Comparison of ENCODE assay signal across 11 cellular contexts in genomic region chr9:106421772-106422171, GRCh38.
DNase-seq lines count a peak whose midpoint lies in the region; ATAC-seq and TF ChIP-seq lines count a peak whose summit lies in the region.
"Had no signal": no experiment of that assay in that cellular context is flagged by ENCODE, and none has a peak within 500 bp of the region (broad histone marks: within the 10 kb centered on the region; RNA-seq: fewer than 3 reads in every experiment).

No MANE protein-coding gene starts in this region.

- H3K27ac ChIP-seq in SJCRH30 (no peak overlapping the region), hepatocyte (no peak overlapping the region)
- H3K27ac ChIP-seq: BLaER1 treated with 17β-estradiol and CSF1 and Interleukin-3, amounts not matched to agents 10 nM and 100 nM had no signal

- H3K4me3 Mint-ChIP-seq in activated naive CD8-positive, alpha-beta T cell treated with anti-CD3 and anti-CD28 coated beads for 36 hours: no peak overlapping the region
- H3K4me3 Mint-ChIP-seq: activated T-helper 17 cell treated with anti-CD3 and anti-CD28 coated beads, Interleukin-2, amount 50 U/mL, for 72 hours had no signal

- peak; percentile 5 for DNase-seq in GM13977 (ENCODE audit: low spot score)
- peak; percentile 3 for DNase-seq in activated naive CD8-positive, alpha-beta T cell treated with anti-CD3 and anti-CD28 coated beads for 36 hours
- DNase-seq in SJCRH30: no peak
- no peak for DNase-seq in SIG-M5 (lab: John Stamatoyannopoulos, UW)
- DNase-seq in stimulated activated CD4-positive, alpha-beta T cell treated with anti-CD3 and anti-CD28 coated beads, Interleukin-4, amount 100 ng/mL, for 1 hour: no peak
- DNase-seq in hepatocyte (ENCODE audit: low spot score): no peak
- DNase-seq: NCI-H1092 treated with DMSO at 0.1 percent for 48 hours had no signal

- H3K36me3 ChIP-seq in SJCRH30: no peaks in the 10 kb centered on the region
- no peaks in the 10 kb centered on the region for H3K36me3 ChIP-seq in hepatocyte (replicated peaks; ENCODE audit: insufficient read depth, low read depth)
- H3K36me3 ChIP-seq: BLaER1 treated with 17β-estradiol and CSF1 and Interleukin-3, amounts not matched to agents 10 nM and 100 nM had no signal

- TF ChIP-seq CTCF in GM13977 (IDR thresholded peaks at IDR 0.05; ENCODE audit: extremely low read depth, insufficient read depth, missing control alignments) (no peak), hepatocyte (IDR thresholded peaks at IDR 0.05; ENCODE audit: poor library complexity) (no peak)

- whole genome bisulfite sequencing in hepatocyte (ENCODE audit: low lambda C conversion rate, missing lambda C conversion rate): 93% methylated on average over 3 of the region's 3 CpGs

- ATAC-seq in GM21381 (IDR thresholded peaks at IDR 0.05; ENCODE audit: unreplicated experiment): peak; percentile 50
- ATAC-seq in HG03159 (IDR thresholded peaks at IDR 0.05; ENCODE audit: unreplicated experiment): peak; percentile 46
- ATAC-seq: activated T-helper 17 cell treated with anti-CD3 and anti-CD28 coated beads, Interleukin-2, amount 50 U/mL, for 72 hours had no signal

- no peaks in the 10 kb centered on the region for H4K20me1 ChIP-seq in hepatocyte (ENCODE audit: insufficient read depth, poor library complexity, severe bottlenecking)
- H4K20me1 ChIP-seq: BLaER1 treated with 17β-estradiol and CSF1 and Interleukin-3, amounts not matched to agents 10 nM and 100 nM had no signal

- no peaks in the 10 kb centered on the region; the same call in 1 of the 2 replicates for H3K9me3 ChIP-seq in SJCRH30 (replicated peaks)
- no peaks in the 10 kb centered on the region for H3K9me3 ChIP-seq in hepatocyte (ENCODE audit: low read depth)
- H3K9me3 ChIP-seq: BLaER1 treated with 17β-estradiol and CSF1 and Interleukin-3, amounts not matched to agents 10 nM and 100 nM had no signal

- no peaks in the 10 kb centered on the region for H3K4me1 ChIP-seq in SJCRH30
- peaks cover 21% of the 10 kb centered on the region for H3K4me1 ChIP-seq in hepatocyte (ENCODE audit: insufficient read depth)

- no peak overlapping the region for H3K27ac Mint-ChIP-seq in activated naive CD8-positive, alpha-beta T cell treated with anti-CD3 and anti-CD28 coated beads for 36 hours
- H3K27ac Mint-ChIP-seq: activated T-helper 17 cell treated with anti-CD3 and anti-CD28 coated beads, Interleukin-2, amount 50 U/mL, for 72 hours had no signal

- no peaks in the 10 kb centered on the region for H3K36me3 Mint-ChIP-seq in activated naive CD8-positive, alpha-beta T cell treated with anti-CD3 and anti-CD28 coated beads for 36 hours

- peaks cover 12% of the 10 kb centered on the region for H3K27me3 Mint-ChIP-seq in activated naive CD8-positive, alpha-beta T cell treated with anti-CD3 and anti-CD28 coated beads for 36 hours
- H3K27me3 Mint-ChIP-seq: activated T-helper 17 cell treated with anti-CD3 and anti-CD28 coated beads, Interleukin-2, amount 50 U/mL, for 72 hours had no signal

- no peak overlapping the region for H3K4me3 ChIP-seq in SJCRH30
- H3K4me3 ChIP-seq in hepatocyte: no peak overlapping the region
- H3K4me3 ChIP-seq: BLaER1 treated with 17β-estradiol and CSF1 and Interleukin-3, amounts not matched to agents 10 nM and 100 nM had no signal

- H3K79me2 ChIP-seq in hepatocyte: no peaks in the 10 kb centered on the region

- in situ Hi-C loops in GM13977 (cut with MboI; ENCODE audit: low pct_unique_long_range_greater_than_20kb, low sequenced_read_pairs, unreplicated experiment): no loop called here

- H3K9me3 Mint-ChIP-seq in activated naive CD8-positive, alpha-beta T cell treated with anti-CD3 and anti-CD28 coated beads for 36 hours: no peaks in the 10 kb centered on the region

- no peak overlapping the region for H3K4me2 ChIP-seq in hepatocyte

- no peaks in the 10 kb centered on the region for H3K9me2 ChIP-seq in hepatocyte (replicated peaks; ENCODE audit: insufficient read depth)

- H3K27me3 ChIP-seq in SJCRH30 (no peaks in the 10 kb centered on the region), hepatocyte (no peaks in the 10 kb centered on the region)
- H3K27me3 ChIP-seq: BLaER1 treated with 17β-estradiol and CSF1 and Interleukin-3, amounts not matched to agents 10 nM and 100 nM had no signal

- H2AFZ ChIP-seq in hepatocyte: no peak overlapping the region

- peaks cover 2% of the 10 kb centered on the region for H3K4me1 Mint-ChIP-seq in activated naive CD8-positive, alpha-beta T cell treated with anti-CD3 and anti-CD28 coated beads for 36 hours
- H3K4me1 Mint-ChIP-seq: activated T-helper 17 cell treated with anti-CD3 and anti-CD28 coated beads, Interleukin-2, amount 50 U/mL, for 72 hours had no signal

Comparison
In these comparisons a context has a peak if more than half of its experiments do, and no peak if none do; other contexts are left out.
1. DNase-seq: peak in GM13977 (single experiment) and activated naive CD8-positive, alpha-beta T cell treated with anti-CD3 and anti-CD28 coated beads for 36 hours (single experiment); none in SJCRH30 (0 of 2), SIG-M5 (single experiment), stimulated activated CD4-positive, alpha-beta T cell treated with anti-CD3 and anti-CD28 coated beads, Interleukin-4, amount 100 ng/mL, for 1 hour (single experiment) and hepatocyte (single experiment).